ENCODE assay signal across 1 cellular context in genomic region chr3:42707620-42708355, GRCh38.
TF ChIP-seq lines count a peak whose summit lies in the region.

No MANE protein-coding gene starts in this region.

TF ChIP-seq in HepG2, 621 proteins besides CTCF, POLR2A, EP300 and RAD21:
- TF ChIP-seq ZGPAT (CRISPR knock-in tag; IDR thresholded peaks at IDR 0.05): no peak
- no peak for TF ChIP-seq SP2 (CRISPR knock-in tag; IDR thresholded peaks at IDR 0.05)
- TF ChIP-seq MZF1 (CRISPR knock-in tag; IDR thresholded peaks at IDR 0.05; ENCODE audit: borderline replicate concordance): no peak
- TF ChIP-seq ZNF264 (CRISPR knock-in tag; IDR thresholded peaks at IDR 0.05): no peak
- no peak for TF ChIP-seq FOSL1 (CRISPR knock-in tag; IDR thresholded peaks at IDR 0.05; ENCODE audit: borderline replicate concordance)
- no peak for TF ChIP-seq SIN3A (IDR thresholded peaks at IDR 0.05; ENCODE audit: borderline replicate concordance, low read depth, low read length)
- no peak for TF ChIP-seq ZNF629 (CRISPR knock-in tag; conservative IDR thresholded peaks at IDR 0.05)
- TF ChIP-seq, protein P1, sequence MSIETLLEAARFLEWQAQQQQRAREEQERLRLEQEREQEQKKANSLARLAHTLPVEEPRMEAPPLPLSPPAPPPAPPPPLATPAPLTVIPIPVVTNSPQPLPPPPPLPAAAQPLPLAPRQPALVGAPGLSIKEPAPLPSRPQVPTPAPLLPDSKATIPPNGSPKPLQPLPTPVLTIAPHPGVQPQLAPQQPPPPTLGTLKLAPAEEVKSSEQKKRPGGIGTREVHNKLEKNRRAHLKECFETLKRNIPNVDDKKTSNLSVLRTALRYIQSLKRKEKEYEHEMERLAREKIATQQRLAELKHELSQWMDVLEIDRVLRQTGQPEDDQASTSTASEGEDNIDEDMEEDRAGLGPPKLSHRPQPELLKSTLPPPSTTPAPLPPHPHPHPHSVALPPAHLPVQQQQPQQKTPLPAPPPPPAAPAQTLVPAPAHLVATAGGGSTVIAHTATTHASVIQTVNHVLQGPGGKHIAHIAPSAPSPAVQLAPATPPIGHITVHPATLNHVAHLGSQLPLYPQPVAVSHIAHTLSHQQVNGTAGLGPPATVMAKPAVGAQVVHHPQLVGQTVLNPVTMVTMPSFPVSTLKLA (IDR thresholded peaks at IDR 0.05): peak; percentile 52
